11 cellular contexts compared by ENCODE assay signal in the genomic region with DNA sequence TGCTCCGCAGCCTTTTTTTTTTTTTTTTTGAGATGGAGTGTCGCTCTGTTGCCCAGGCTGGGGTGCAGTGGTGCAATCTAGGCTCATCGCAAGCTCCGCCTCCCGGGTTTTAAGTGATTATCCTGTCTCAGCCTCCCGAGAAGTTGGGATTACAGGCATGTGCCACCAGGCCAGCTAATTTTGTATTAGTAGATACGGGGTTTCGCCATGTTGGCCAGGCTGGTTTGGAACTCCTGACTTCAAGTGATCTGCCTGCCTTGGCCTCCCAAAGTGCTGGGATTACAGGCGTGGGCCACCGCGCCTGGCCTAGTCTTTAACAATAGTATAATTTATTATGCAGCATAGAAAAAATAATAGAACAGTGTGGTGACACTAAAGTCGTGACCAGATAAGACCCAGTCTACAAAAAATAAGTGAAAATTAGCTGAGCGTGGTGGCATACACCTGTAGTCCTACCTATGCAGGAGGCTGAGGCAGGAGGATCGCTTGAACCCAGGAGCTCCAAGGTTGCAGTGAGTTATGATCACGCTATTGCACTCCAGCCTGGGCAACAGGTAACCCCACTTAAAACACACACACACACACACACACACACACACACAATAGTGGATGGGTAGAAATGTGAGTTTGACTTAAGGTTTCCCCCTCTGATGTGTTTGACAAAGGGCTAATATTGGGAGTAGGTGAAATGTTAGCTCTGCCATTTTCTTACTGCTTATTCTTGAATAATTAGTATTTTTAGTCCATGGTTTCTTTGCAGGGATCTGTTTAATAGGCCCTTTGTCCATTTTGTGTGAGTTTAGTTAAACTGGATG. TPM values are rescaled to one million over a fixed set of nuclear protein-coding genes. Genes with fewer than 3 reads are reported as not detected.
DNase-seq lines count a peak whose midpoint lies in the region; ATAC-seq and TF ChIP-seq lines count a peak whose summit lies in the region.
"Had no signal": no experiment of that assay in that cellular context is flagged by ENCODE, and none has a peak within 500 bp of the region (broad histone marks: within the 10 kb centered on the region; RNA-seq: fewer than 3 reads in every experiment).

No MANE protein-coding gene starts in this region.

- ATAC-seq in natural killer cell (no peak), GM18907 (IDR thresholded peaks at IDR 0.05; ENCODE audit: unreplicated experiment) (no peak), foreskin keratinocyte (no peak)

- no peak overlapping the region for H3K27ac ChIP-seq in foreskin keratinocyte
- H3K27ac ChIP-seq: adrenal gland, thoracic aorta had no signal

- H3K36me3 Mint-ChIP-seq in T-helper 2 cell treated with Interferon-gamma antibody and Interleukin-4, amounts not matched to agents 5 μg/mL and 100 μg/mL, for 36 hours (ENCODE audit: low read depth), result peaks cover 70% of the 10 kb centered on the region
- peaks cover 60% of the 10 kb centered on the region for H3K36me3 Mint-ChIP-seq in activated T-helper 1 cell treated with anti-CD3 and anti-CD28 coated beads, Interleukin-12 subunit alpha, Interleukin-12 subunit beta, Interleukin-2, Interleukin-4 antibody, amounts not matched to agents 30 ng/mL and 10 ng/mL and 1 ng/mL, durations not matched to agents 14 hours and 24 hours and 36 hours (ENCODE audit: low read depth)
- peaks cover 33% of the 10 kb centered on the region for H3K36me3 Mint-ChIP-seq in natural killer cell

- no peaks in the 10 kb centered on the region for H3K27me3 ChIP-seq in foreskin keratinocyte
- H3K27me3 ChIP-seq: adrenal gland had no signal

- peaks cover 4% of the 10 kb centered on the region for H3K9me3 Mint-ChIP-seq in T-helper 2 cell treated with Interferon-gamma antibody and Interleukin-4, amounts not matched to agents 5 μg/mL and 100 μg/mL, for 36 hours
- no peaks in the 10 kb centered on the region for H3K9me3 Mint-ChIP-seq in activated T-helper 1 cell treated with anti-CD3 and anti-CD28 coated beads, Interleukin-12 subunit alpha, Interleukin-12 subunit beta, Interleukin-2, Interleukin-4 antibody, amounts not matched to agents 30 ng/mL and 10 ng/mL and 1 ng/mL, durations not matched to agents 14 hours and 24 hours and 36 hours
- no peaks in the 10 kb centered on the region for H3K9me3 Mint-ChIP-seq in natural killer cell

- TF ChIP-seq CTCF in natural killer cell (IDR thresholded peaks at IDR 0.05) (no peak), foreskin keratinocyte (conservative IDR thresholded peaks at IDR 0.05) (no peak)

- peaks cover 56% of the 10 kb centered on the region for H3K4me1 Mint-ChIP-seq in T-helper 2 cell treated with Interferon-gamma antibody and Interleukin-4, amounts not matched to agents 5 μg/mL and 100 μg/mL, for 36 hours (ENCODE audit: low read depth)
- H3K4me1 Mint-ChIP-seq in activated T-helper 1 cell treated with anti-CD3 and anti-CD28 coated beads, Interleukin-12 subunit alpha, Interleukin-12 subunit beta, Interleukin-2, Interleukin-4 antibody, amounts not matched to agents 30 ng/mL and 10 ng/mL and 1 ng/mL, durations not matched to agents 14 hours and 24 hours and 36 hours (ENCODE audit: low read depth), result peaks cover 72% of the 10 kb centered on the region
- H3K4me1 Mint-ChIP-seq in natural killer cell, result peaks cover 67 to 70% of the 10 kb centered on the region in 2 donors

- H3K4me1 ChIP-seq in foreskin keratinocyte, result no peaks in the 10 kb centered on the region

- H3K27ac Mint-ChIP-seq in T-helper 2 cell treated with Interferon-gamma antibody and Interleukin-4, amounts not matched to agents 5 μg/mL and 100 μg/mL, for 36 hours, result peak overlapping the region; percentile 94
- H3K27ac Mint-ChIP-seq in activated T-helper 1 cell treated with anti-CD3 and anti-CD28 coated beads, Interleukin-12 subunit alpha, Interleukin-12 subunit beta, Interleukin-2, Interleukin-4 antibody, amounts not matched to agents 30 ng/mL and 10 ng/mL and 1 ng/mL, durations not matched to agents 14 hours and 24 hours and 36 hours, result peak overlapping the region; percentile 91
- peak overlapping the region; percentile 95 to 99 for H3K27ac Mint-ChIP-seq in natural killer cell

- H3K4me3 Mint-ChIP-seq in T-helper 2 cell treated with Interferon-gamma antibody and Interleukin-4, amounts not matched to agents 5 μg/mL and 100 μg/mL, for 36 hours, result peak overlapping the region; percentile 91
- H3K4me3 Mint-ChIP-seq in activated T-helper 1 cell treated with anti-CD3 and anti-CD28 coated beads, Interleukin-12 subunit alpha, Interleukin-12 subunit beta, Interleukin-2, Interleukin-4 antibody, amounts not matched to agents 30 ng/mL and 10 ng/mL and 1 ng/mL, durations not matched to agents 14 hours and 24 hours and 36 hours, result peak overlapping the region; percentile 89
- H3K4me3 Mint-ChIP-seq in natural killer cell, result peak overlapping the region; percentile 99

- intact Hi-C loops in activated T-helper 1 cell treated with anti-CD3 and anti-CD28 coated beads, Interleukin-12 subunit alpha, Interleukin-12 subunit beta, Interleukin-2, Interleukin-4 antibody, amounts not matched to agents 30 ng/mL and 10 ng/mL and 1 ng/mL, durations not matched to agents 14 hours and 24 hours and 36 hours (cut with micrococcal nuclease), result no loop called here
- intact Hi-C loops in natural killer cell (cut with micrococcal nuclease), result loop anchor here (10.0 kb wide), 1 partner anchor 582 kb away; the partner anchor contains the start of gene SRSF3

- no peak for DNase-seq in T-helper 2 cell treated with Interferon-gamma antibody and Interleukin-4, amounts not matched to agents 5 μg/mL and 100 μg/mL, for 36 hours (ENCODE audit: low spot score)
- no peak for DNase-seq in T-helper 2 cell
- DNase-seq in MV-4-11 (lab: John Stamatoyannopoulos, UW), result peak; percentile 86
- no peak for DNase-seq in activated T-helper 1 cell treated with anti-CD3 and anti-CD28 coated beads, Interleukin-12 subunit alpha, Interleukin-12 subunit beta, Interleukin-2, Interleukin-4 antibody, amounts not matched to agents 30 ng/mL and 10 ng/mL and 1 ng/mL, durations not matched to agents 14 hours and 24 hours and 36 hours (ENCODE audit: low spot score)
- DNase-seq in natural killer cell, result no peak
- no peak for DNase-seq in amniotic stem cell (lab: John Stamatoyannopoulos, UW)
- no peak for DNase-seq in foreskin keratinocyte
- DNase-seq: kidney glomerular epithelial cell had no signal

- no peaks in the 10 kb centered on the region for H3K27me3 Mint-ChIP-seq in T-helper 2 cell treated with Interferon-gamma antibody and Interleukin-4, amounts not matched to agents 5 μg/mL and 100 μg/mL, for 36 hours (ENCODE audit: low read depth)
- no peaks in the 10 kb centered on the region for H3K27me3 Mint-ChIP-seq in activated T-helper 1 cell treated with anti-CD3 and anti-CD28 coated beads, Interleukin-12 subunit alpha, Interleukin-12 subunit beta, Interleukin-2, Interleukin-4 antibody, amounts not matched to agents 30 ng/mL and 10 ng/mL and 1 ng/mL, durations not matched to agents 14 hours and 24 hours and 36 hours (ENCODE audit: insufficient read depth)
- H3K27me3 Mint-ChIP-seq in natural killer cell (ENCODE audit: low read depth in 2 of 2), result no peaks in the 10 kb centered on the region

RNA-seq across cellular contexts. Expression of gene PIM1, which starts 6.5 kb away (rescaled TPM):
- 182 and 192 TPM in 2 replicates for total RNA-seq in activated T-helper 1 cell treated with anti-CD3 and anti-CD28 coated beads, Interleukin-12 subunit alpha, Interleukin-12 subunit beta, Interleukin-2, Interleukin-4 antibody, amounts not matched to agents 30 ng/mL and 10 ng/mL and 1 ng/mL, durations not matched to agents 14 hours and 24 hours and 36 hours
- total RNA-seq in natural killer cell (100 to 1,000 TPM; 188 to 242 (median 215) TPM), foreskin keratinocyte (11.5 and 17.1 TPM in 2 replicates)
- 9.1 and 11.0 TPM in 2 replicates for polyA plus RNA-seq in foreskin keratinocyte

Comparison
In these comparisons a context has a peak if more than half of its experiments do, and no peak if none do; other contexts are left out.
1. RNA of gene PIM1, which starts 6.5 kb away (total RNA-seq): 188 to 242 TPM in natural killer cell and 182 to 192 TPM in activated T-helper 1 cell treated with anti-CD3 and anti-CD28 coated beads, Interleukin-12 subunit alpha, Interleukin-12 subunit beta, Interleukin-2, Interleukin-4 antibody, amounts not matched to agents 30 ng/mL and 10 ng/mL and 1 ng/mL, durations not matched to agents 14 hours and 24 hours and 36 hours; 11.5 to 17.1 TPM in foreskin keratinocyte; every median in the first group is over 10 times any median in the second.
2. Peak in every context shown above with its lines, with median percentiles within 50 percentile points of each other: H3K27ac Mint-ChIP-seq and H3K4me3 Mint-ChIP-seq.